Comparison of ENCODE assay signal across 8 cellular contexts in genomic region chr1:174800221-174800791, GRCh38.
DNase-seq lines count a peak whose midpoint lies in the region; ATAC-seq and TF ChIP-seq lines count a peak whose summit lies in the region.

No MANE protein-coding gene starts in this region.

- 12 to 22% methylated on average over 10 of the region's 10 CpGs for WGBS in upper lobe of left lung, 2 donors

- H3K36me3 ChIP-seq in upper lobe of left lung: no peaks in the 10 kb centered on the region

- ATAC-seq in upper lobe of left lung (ENCODE audit: low FRiP score in 2 of 2): peak; percentile 39 to 56
- ATAC-seq in HG03457 (IDR thresholded peaks at IDR 0.05; ENCODE audit: unreplicated experiment): no peak

- H3K27ac ChIP-seq in coronary artery (peak overlapping the region; percentile 28 to 61), upper lobe of left lung (peak overlapping the region in 3 of 4 donors; percentile 55 to 63 (median 62))

- peak overlapping the region; percentile 57 for H3K4me3 ChIP-seq in GM12865 (ENCODE audit: low read depth, low read length)
- H3K4me3 ChIP-seq in coronary artery: peak overlapping the region; percentile 79
- peak overlapping the region; percentile 19 to 59 (median 47) for H3K4me3 ChIP-seq in upper lobe of left lung

- TF ChIP-seq CTCF in GM12865 (IDR thresholded peaks at IDR 0.05; ENCODE audit: insufficient read depth, low read depth, low read length, missing control alignments): no peak
- TF ChIP-seq CTCF in coronary artery (IDR thresholded peaks at IDR 0.05): no peak
- TF ChIP-seq CTCF in upper lobe of left lung (IDR thresholded peaks at IDR 0.05): no peak

- H3K27me3 ChIP-seq in upper lobe of left lung: no peaks in the 10 kb centered on the region

- TF ChIP-seq POLR2A in upper lobe of left lung (IDR thresholded peaks at IDR 0.05): no peak

- DNase-seq in GM12865 (ENCODE audit: low read depth): no peak
- peak; percentile 69 for DNase-seq in NCI-H82 treated with DMSO at 0.1 percent for 48 hours (lab: John Stamatoyannopoulos, UW; ENCODE audit: unreplicated experiment)
- no peak for DNase-seq in coronary artery (ENCODE audit: low spot score)
- DNase-seq in medulla oblongata (ENCODE audit: extremely low spot score): peak; percentile 67
- no peak for DNase-seq in upper lobe of left lung
- DNase-seq in SHP77 treated with DMSO at 0.1 percent for 48 hours (lab: John Stamatoyannopoulos, UW): no peak
- no peak for DNase-seq in NCI-H226

- peaks cover 0 to 14% (median 10%) of the 10 kb centered on the region in 4 donors for H3K4me1 ChIP-seq in upper lobe of left lung

- TF ChIP-seq EP300 in upper lobe of left lung (IDR thresholded peaks at IDR 0.05): no peak

- H3K9me3 ChIP-seq in upper lobe of left lung: no peaks in the 10 kb centered on the region

Comparison
In these comparisons a context has a peak if more than half of its experiments do, and no peak if none do; other contexts are left out.
1. DNase-seq: peak in NCI-H82 treated with DMSO at 0.1 percent for 48 hours (single experiment) and medulla oblongata (single experiment); none in GM12865 (single experiment), coronary artery (single experiment), upper lobe of left lung (0 of 2), SHP77 treated with DMSO at 0.1 percent for 48 hours (single experiment) and NCI-H226 (single experiment).
2. Peak in every context shown above with its lines, with median percentiles within 50 percentile points of each other: H3K4me3 ChIP-seq.